16 cellular contexts compared by ENCODE assay signal in the genomic region with DNA sequence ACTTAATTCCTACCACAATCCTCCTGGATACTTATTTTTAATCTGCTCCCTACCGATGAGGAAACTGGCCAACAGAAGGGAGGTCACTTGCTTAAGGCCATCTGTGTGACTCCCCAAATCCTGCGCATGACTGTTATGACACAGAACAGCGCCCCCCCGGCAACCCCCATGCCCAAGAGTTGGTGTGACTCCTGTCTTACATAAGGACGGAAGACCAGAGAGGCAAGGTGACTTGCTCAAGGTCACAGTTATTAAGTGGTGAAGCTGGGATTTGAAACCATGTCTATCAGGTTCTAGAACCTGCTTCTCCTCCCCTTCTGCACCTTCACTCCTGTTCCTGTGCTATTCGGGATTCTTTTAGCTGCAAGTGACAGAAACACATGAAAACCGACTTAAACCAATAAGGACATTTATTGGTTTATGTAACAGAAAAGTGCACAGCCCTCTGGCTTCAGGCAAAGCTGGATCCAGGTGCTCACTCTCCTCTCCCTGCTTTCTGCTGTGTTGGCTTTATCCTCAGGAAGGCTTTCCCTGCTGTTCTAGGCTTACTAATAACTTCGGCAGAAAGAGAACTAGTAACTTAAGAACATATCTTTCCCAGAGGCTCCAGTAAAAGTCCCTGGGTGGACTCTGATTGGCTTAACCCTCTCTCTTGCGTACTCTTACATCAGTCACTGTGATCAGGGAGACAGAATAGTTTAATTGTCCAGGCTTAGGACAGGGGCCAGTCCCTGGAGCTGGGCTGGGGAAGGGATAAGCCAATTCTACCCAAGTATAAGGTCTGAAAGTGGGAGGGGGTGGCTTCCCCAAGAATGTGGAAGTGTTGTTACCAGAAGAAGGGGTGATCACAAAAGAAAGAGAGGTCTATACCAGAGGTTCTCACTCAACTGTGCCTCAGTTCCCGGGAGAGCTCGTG. TPM values are rescaled to one million over a fixed set of nuclear protein-coding genes. Genes with fewer than 3 reads are reported as not detected.
DNase-seq lines count a peak whose midpoint lies in the region; ATAC-seq and TF ChIP-seq lines count a peak whose summit lies in the region.
"Had no signal": no experiment of that assay in that cellular context is flagged by ENCODE, and none has a peak within 500 bp of the region (broad histone marks: within the 10 kb centered on the region; RNA-seq: fewer than 3 reads in every experiment).

No MANE protein-coding gene starts in this region.

- no peaks in the 10 kb centered on the region for H3K9me2 ChIP-seq in HCT116 (ENCODE audit: insufficient read depth)

- H2AFZ ChIP-seq in HCT116 (ENCODE audit: low read depth, low read length, poor library complexity, severe bottlenecking) (no peak overlapping the region), neural progenitor cell (replicated peaks) (no peak overlapping the region)

- H4K20me1 ChIP-seq in HCT116 (ENCODE audit: insufficient read depth) (no peaks in the 10 kb centered on the region), neural progenitor cell (ENCODE audit: low read depth) (no peaks in the 10 kb centered on the region)

- 90% methylated on average over 7 to 11 of the region's 11 CpGs for WGBS in endodermal cell (ENCODE audit: insufficient coverage in 1 of 2, insufficient read length in 1 of 2), 2 experiments

- no peak overlapping the region for H3K4me2 ChIP-seq in HCT116 (ENCODE audit: low read length)
- H3K4me2 ChIP-seq in neural progenitor cell = no peak overlapping the region

- H3K9ac ChIP-seq in HCT116 (ENCODE audit: low read length) (no peak overlapping the region), endodermal cell (ENCODE audit: extremely low read depth, low read length, poor library complexity, severe bottlenecking) (no peak overlapping the region), neural progenitor cell (no peak overlapping the region)

- H3K79me2 ChIP-seq in HCT116 (ENCODE audit: insufficient read depth, low read length) = no peaks in the 10 kb centered on the region
- H3K79me2 ChIP-seq in neural progenitor cell (ENCODE audit: low read depth) = no peaks in the 10 kb centered on the region

- CTCF ChIA-PET in HCT116 (lab: Charles Lee) = interaction anchor here (1.3 kb wide), 1 partner anchor 21 kb away, joined by 4 read pairs; no protein-coding TSS in a partner anchor

- no peaks in the 10 kb centered on the region for H3K27me3 ChIP-seq in HCT116 (ENCODE audit: insufficient read depth, low read length)
- no peaks in the 10 kb centered on the region for H3K27me3 ChIP-seq in endodermal cell (ENCODE audit: control insufficient read depth, insufficient read depth, low read length, poor library complexity, severe bottlenecking)
- H3K27me3 ChIP-seq in neural progenitor cell = no peaks in the 10 kb centered on the region

- H3K4me3 ChIP-seq in HCT116 (replicated peaks in 1 of 2; ENCODE audit: low read depth in 1 of 2, low read length in 2 of 2) = no peak overlapping the region
- H3K4me3 ChIP-seq in endodermal cell (ENCODE audit: low read length) = no peak overlapping the region
- H3K4me3 ChIP-seq in neural progenitor cell = no peak overlapping the region

- no peak overlapping the region for H3K27ac Mint-ChIP-seq in endodermal cell
- H3K27ac Mint-ChIP-seq in neural progenitor cell = peak overlapping the region; percentile 40
- no peak overlapping the region for H3K27ac Mint-ChIP-seq in osteocyte (ENCODE audit: unreplicated experiment)
- H3K27ac Mint-ChIP-seq: B cell; CD4-positive, alpha-beta T cell; T-cell had no signal

- no peak for ATAC-seq in HCT116
- ATAC-seq in left colon = no peak
- ATAC-seq: Panc1, T-cell had no signal

- TSS peak; percentile 96 for BruUV-seq in HCT116 (replicated peaks; lab: Mats Ljungman, UMichigan)

- POLR2A ChIA-PET in HCT116 (lab: Charles Lee) = interaction anchor here (1.5 kb wide), 1 partner anchor 10 kb away, joined by 5 read pairs; no protein-coding TSS in a partner anchor

- DNase-seq in HCT116 (ENCODE audit: low read depth, low spot score) (peak; percentile 29), OCI-M1 (lab: John Stamatoyannopoulos, UW) (peak; percentile 67), endodermal cell (no peak), neural progenitor cell (ENCODE audit: low spot score) (no peak), osteocyte (ENCODE audit: extremely low spot score, unreplicated experiment) (no peak), HuH-7.5 (ENCODE audit: low spot score) (no peak), left colon (no peak)
- DNase-seq: CD4-positive, alpha-beta T cell; DMS79; Kasumi-1; NCI-H1105 treated with DMSO at 0.1 percent for 48 hours; NCI-H1694 treated with DMSO at 0.1 percent for 48 hours; NCI-H748 treated with DMSO at 0.1 percent for 48 hours; T-cell had no signal

- RAD21 ChIA-PET in HCT116 (lab: Charles Lee; ENCODE audit: low non-redundant PET in 1 of 2, low total read pairs in 2 of 2, uncharacterized antibody in 2 of 2, unreplicated experiment in 2 of 2) = no interaction called here

- no peak overlapping the region for H3K27ac ChIP-seq in HCT116 (ENCODE audit: low read depth, low read length)
- no peak overlapping the region for H3K27ac ChIP-seq in endodermal cell (ENCODE audit: low read depth, low read length)
- no peak overlapping the region for H3K27ac ChIP-seq in neural progenitor cell

- H3K9me3 ChIP-seq in HCT116 (ENCODE audit: control insufficient read depth in 1 of 2, insufficient read depth in 1 of 2, low read depth in 1 of 2, low read length in 2 of 2) (no peaks in the 10 kb centered on the region), endodermal cell (ENCODE audit: control insufficient read depth, low read length) (no peaks in the 10 kb centered on the region), neural progenitor cell (ENCODE audit: low read depth) (no peaks in the 10 kb centered on the region)

- H3K9me3 Mint-ChIP-seq in endodermal cell (no peaks in the 10 kb centered on the region), neural progenitor cell (no peaks in the 10 kb centered on the region), osteocyte (ENCODE audit: unreplicated experiment) (no peaks in the 10 kb centered on the region)
- H3K9me3 Mint-ChIP-seq: CD4-positive, alpha-beta T cell; T-cell had no signal

- intact Hi-C loops in HCT116 (cut with micrococcal nuclease) (loop anchor here (1.0 kb wide), 1 partner anchor 21 kb away; no protein-coding TSS in a partner anchor), left colon (cut with DNase I, micrococcal nuclease) (no loop called here)

- H3K27me3 Mint-ChIP-seq in endodermal cell (ENCODE audit: insufficient read depth) (peaks cover 13% of the 10 kb centered on the region), neural progenitor cell (ENCODE audit: insufficient read depth, low read depth) (peaks cover 11% of the 10 kb centered on the region), osteocyte (ENCODE audit: unreplicated experiment) (peaks cover 6% of the 10 kb centered on the region)

- TF ChIP-seq POLR2A in HCT116 (IDR thresholded peaks at IDR 0.05; ENCODE audit: borderline replicate concordance, extremely low read depth, insufficient read depth, insufficient read length) = no peak

- H3K4me1 Mint-ChIP-seq in endodermal cell (peaks cover 11% of the 10 kb centered on the region), neural progenitor cell (peaks cover 2% of the 10 kb centered on the region), osteocyte (ENCODE audit: unreplicated experiment) (no peaks in the 10 kb centered on the region)
- H3K4me1 Mint-ChIP-seq: B cell, T-cell had no signal

- no peaks in the 10 kb centered on the region for H3K36me3 ChIP-seq in HCT116 (ENCODE audit: control insufficient read depth in 1 of 2, insufficient read depth in 2 of 2, low read length in 2 of 2)
- H3K36me3 ChIP-seq in endodermal cell (ENCODE audit: control insufficient read depth, insufficient read depth, low read length) = no peaks in the 10 kb centered on the region
- no peaks in the 10 kb centered on the region for H3K36me3 ChIP-seq in neural progenitor cell

- no peaks in the 10 kb centered on the region for H3K36me3 Mint-ChIP-seq in endodermal cell (ENCODE audit: low read depth)
- H3K36me3 Mint-ChIP-seq in neural progenitor cell = no peaks in the 10 kb centered on the region
- no peaks in the 10 kb centered on the region for H3K36me3 Mint-ChIP-seq in osteocyte (ENCODE audit: unreplicated experiment)
- H3K36me3 Mint-ChIP-seq: T-cell had no signal

- no peak for TF ChIP-seq CTCF in HCT116 (IDR thresholded peaks at IDR 0.05 in 2 of 3, conservative IDR thresholded peaks at IDR 0.05 in 1 of 3; ENCODE audit: borderline replicate concordance in 1 of 3, insufficient read depth in 1 of 3, low read depth in 2 of 3, low read length in 2 of 3)
- TF ChIP-seq CTCF in endodermal cell (conservative IDR thresholded peaks at IDR 0.05) = no peak
- TF ChIP-seq CTCF in neural progenitor cell (IDR thresholded peaks at IDR 0.05) = no peak
- no peak for TF ChIP-seq CTCF in osteocyte (IDR thresholded peaks at IDR 0.05)

- no peak for TF ChIP-seq RAD21 in HCT116 (IDR thresholded peaks at IDR 0.05; ENCODE audit: low read depth)

- H3K4me1 ChIP-seq in HCT116 (ENCODE audit: control insufficient read depth in 1 of 2, insufficient read depth in 2 of 2, low read length in 2 of 2) = no peaks in the 10 kb centered on the region
- no peaks in the 10 kb centered on the region for H3K4me1 ChIP-seq in endodermal cell (ENCODE audit: control insufficient read depth, insufficient read depth, low read length)
- H3K4me1 ChIP-seq in neural progenitor cell = peaks cover 7% of the 10 kb centered on the region

- H3K4me3 Mint-ChIP-seq in endodermal cell (peak overlapping the region; percentile 10), neural progenitor cell (no peak overlapping the region), osteocyte (ENCODE audit: unreplicated experiment) (no peak overlapping the region)
- H3K4me3 Mint-ChIP-seq: B cell; CD4-positive, alpha-beta T cell; T-cell had no signal

- no peaks in the 10 kb centered on the region for H3F3A ChIP-seq in neural progenitor cell (ENCODE audit: low read depth)

TF ChIP-seq in HCT116, 20 proteins besides CTCF, POLR2A, EP300 and RAD21:
- TF ChIP-seq SRF (IDR thresholded peaks at IDR 0.05; ENCODE audit: low read depth) (no peak), CEBPB (IDR thresholded peaks at IDR 0.05; ENCODE audit: low read depth) (peak; percentile 95), POLR2AphosphoS5 (IDR thresholded peaks at IDR 0.05; ENCODE audit: low read depth, low read length) (peak; percentile 52; the same call in 1 of the 2 replicates)

RNA-seq across cellular contexts. Expression of a gene that starts 43.7 kb away (rescaled TPM):
- total RNA-seq in HCT116 (2021; ENCODE audit: unreplicated experiment) (0.96 TPM), endodermal cell (under 1 TPM; 0.44 to 0.57 TPM), neural progenitor cell (ENCODE audit: low replicate concordance) (0.06 and 0.22 TPM in 2 replicates), osteocyte (5.9 and 6.0 TPM in 2 replicates), left colon (under 1 TPM; 0.31 to 0.43 TPM)
- polyA plus RNA-seq in HCT116 (2012) = 0.42 and 0.62 TPM in 2 replicates
- 3.8 TPM for polyA plus RNA-seq in endodermal cell (2013, experiment 1 of 2)
- polyA plus RNA-seq in endodermal cell (2013, experiment 2 of 2) = 3.6 TPM

Comparison
In these comparisons a context has a peak if more than half of its experiments do, and no peak if none do; other contexts are left out.
1. DNase-seq: peak in HCT116 (single experiment) and OCI-M1 (single experiment); none in endodermal cell (single experiment), neural progenitor cell (single experiment), osteocyte (single experiment), HuH-7.5 (single experiment) and left colon (0 of 2).